Comparison of ENCODE assay signal across 14 cellular contexts in genomic region chr11:114080769-114081168, GRCh38. TPM values are rescaled to one million over a fixed set of nuclear protein-coding genes. Genes with fewer than 3 reads are reported as not detected.
A peak's percentile ranks its signal among the peaks of the same experiment; 100 is the strongest.
DNase-seq lines count a peak whose midpoint lies in the region; ATAC-seq and TF ChIP-seq lines count a peak whose summit lies in the region.
"Had no signal": no experiment of that assay in that cellular context is flagged by ENCODE, and none has a peak within 500 bp of the region (broad histone marks: within the 10 kb centered on the region; RNA-seq: fewer than 3 reads in every experiment).

No MANE protein-coding gene starts in this region.

- H3K27me3 ChIP-seq in heart left ventricle, result no peaks in the 10 kb centered on the region
- no peaks in the 10 kb centered on the region for H3K27me3 ChIP-seq in aorta (ENCODE audit: control insufficient read depth in 1 of 2, insufficient read depth in 2 of 2, low read length in 1 of 2)
- peaks cover 96% of the 10 kb centered on the region for H3K27me3 ChIP-seq in PC-9 (ENCODE audit: insufficient read depth, low read depth)

- CTCF ChIA-PET in PC-9 (lab: Charles Lee), result no interaction called here

- TF ChIP-seq CTCF in heart left ventricle (IDR thresholded peaks at IDR 0.05) (no peak), nephron progenitor cell (IDR thresholded peaks at IDR 0.05) (no peak), PC-9 (conservative IDR thresholded peaks at IDR 0.05) (no peak)

- no TSS peak for BruUV-seq in PC-9 (replicated peaks; lab: Mats Ljungman, UMichigan)

- 67 to 77% (median 74%) methylated on average over 3 of the region's 3 CpGs for WGBS in heart left ventricle, 4 donors
- 67 to 71% methylated on average over 3 of the region's 3 CpGs for WGBS in aorta, 2 donors

- no peak for TF ChIP-seq POLR2A in heart left ventricle (IDR thresholded peaks at IDR 0.05)

- no peaks in the 10 kb centered on the region for H3K9me3 ChIP-seq in heart left ventricle
- no peaks in the 10 kb centered on the region for H3K9me3 ChIP-seq in aorta (ENCODE audit: control insufficient read depth, low read length)
- H3K9me3 ChIP-seq in PC-9 (ENCODE audit: insufficient read depth, low read depth), result no peaks in the 10 kb centered on the region

- DNase-seq in heart left ventricle (no peak), Right ventricle myocardium superior (no peak), nephron progenitor cell (no peak), aorta (no peak), NCI-H748 treated with DMSO at 0.1 percent for 48 hours (lab: John Stamatoyannopoulos, UW) (no peak), PC-9 (no peak), GOT3 (lab: John Stamatoyannopoulos, UW) (no peak)
- DNase-seq: activated CD4-positive, alpha-beta T cell treated with anti-CD3 and anti-CD28 coated beads, Interleukin-2, amount 50 U/mL, for 4 hours; DND-41; effector CD8-positive, alpha-beta T cell had no signal

- ATAC-seq in heart left ventricle, result no peak
- no peak for ATAC-seq in Right ventricle myocardium superior (ENCODE audit: poor library complexity)
- no peak for ATAC-seq in aorta (ENCODE audit: low FRiP score)

- H3K9me2 ChIP-seq in PC-9 (ENCODE audit: insufficient read depth), result no peaks in the 10 kb centered on the region

- no peaks in the 10 kb centered on the region for H3F3A ChIP-seq in PC-9 (ENCODE audit: insufficient read depth, low read depth)

- H3K36me3 ChIP-seq in heart left ventricle, result peaks cover 0 to 30% (median 10%) of the 10 kb centered on the region in 9 donors
- H3K36me3 ChIP-seq in aorta (ENCODE audit: control insufficient read depth in 1 of 2, insufficient read depth in 2 of 2, low read length in 1 of 2), result peaks cover 2 to 5% of the 10 kb centered on the region in 2 donors
- no peaks in the 10 kb centered on the region for H3K36me3 ChIP-seq in PC-9 (ENCODE audit: low read depth)

- no peaks in the 10 kb centered on the region for H3K79me2 ChIP-seq in PC-9 (ENCODE audit: low read depth)

- H3K27me3 Mint-ChIP-seq in dendritic cell treated with granulocyte-macrophage colony-stimulating factor and Interleukin-4, amounts not matched to agents 40 ng/mL and 50 ng/mL, for 4 days, result peaks cover 78% of the 10 kb centered on the region
- peaks cover 3% of the 10 kb centered on the region for H3K27me3 Mint-ChIP-seq in nephron progenitor cell (ENCODE audit: low read depth, poor library complexity)

- peaks cover 77% of the 10 kb centered on the region for H3K4me1 Mint-ChIP-seq in dendritic cell treated with granulocyte-macrophage colony-stimulating factor and Interleukin-4, amounts not matched to agents 40 ng/mL and 50 ng/mL, for 4 days (ENCODE audit: low read depth)
- peaks cover 100% of the 10 kb centered on the region for H3K4me1 Mint-ChIP-seq in nephron progenitor cell

- POLR2A ChIA-PET in PC-9 (lab: Charles Lee; ENCODE audit: unreplicated experiment), result no interaction called here

- H4K20me1 ChIP-seq in PC-9 (ENCODE audit: insufficient read depth), result no peaks in the 10 kb centered on the region

- H3K27ac ChIP-seq in heart left ventricle (peak overlapping the region; percentile 71 to 90 (median 80)), aorta (ENCODE audit: low read depth in 1 of 2, low read length in 2 of 2) (peak overlapping the region; percentile 86 to 89), PC-9 (no peak overlapping the region)

- H2AFZ ChIP-seq in PC-9, result no peak overlapping the region

- peak overlapping the region; percentile 21 for H3K27ac Mint-ChIP-seq in dendritic cell treated with granulocyte-macrophage colony-stimulating factor and Interleukin-4, amounts not matched to agents 40 ng/mL and 50 ng/mL, for 4 days
- H3K27ac Mint-ChIP-seq in nephron progenitor cell, result peak overlapping the region; percentile 92
- H3K27ac Mint-ChIP-seq: activated naive CD8-positive, alpha-beta T cell; memory B cell had no signal

- H3K36me3 Mint-ChIP-seq in dendritic cell treated with granulocyte-macrophage colony-stimulating factor and Interleukin-4, amounts not matched to agents 40 ng/mL and 50 ng/mL, for 4 days (ENCODE audit: low read depth), result no peaks in the 10 kb centered on the region
- H3K36me3 Mint-ChIP-seq in nephron progenitor cell (ENCODE audit: low read depth), result no peaks in the 10 kb centered on the region
- H3K36me3 Mint-ChIP-seq: activated naive CD8-positive, alpha-beta T cell; memory B cell had no signal

- no peak overlapping the region for H3K4me3 Mint-ChIP-seq in dendritic cell treated with granulocyte-macrophage colony-stimulating factor and Interleukin-4, amounts not matched to agents 40 ng/mL and 50 ng/mL, for 4 days
- no peak overlapping the region for H3K4me3 Mint-ChIP-seq in nephron progenitor cell
- H3K4me3 Mint-ChIP-seq: activated naive CD8-positive, alpha-beta T cell; memory B cell had no signal

- no peaks in the 10 kb centered on the region for H3K9me3 Mint-ChIP-seq in dendritic cell treated with granulocyte-macrophage colony-stimulating factor and Interleukin-4, amounts not matched to agents 40 ng/mL and 50 ng/mL, for 4 days
- no peaks in the 10 kb centered on the region for H3K9me3 Mint-ChIP-seq in nephron progenitor cell
- H3K9me3 Mint-ChIP-seq: memory B cell had no signal

- H3K4me3 ChIP-seq in heart left ventricle (no peak overlapping the region), aorta (ENCODE audit: low read length in 2 of 2) (no peak overlapping the region), PC-9 (no peak overlapping the region)

- no peak overlapping the region for H3K4me2 ChIP-seq in PC-9

- H3K4me1 ChIP-seq in heart left ventricle, result peaks cover 31 to 100% (median 97%) of the 10 kb centered on the region in 12 donors
- peaks cover 7 to 38% of the 10 kb centered on the region in 2 donors for H3K4me1 ChIP-seq in aorta (ENCODE audit: control insufficient read depth in 1 of 2, insufficient read depth in 2 of 2, low read length in 2 of 2)
- H3K4me1 ChIP-seq in PC-9 (replicated peaks; ENCODE audit: insufficient read depth), result no peaks in the 10 kb centered on the region

- intact Hi-C loops in heart left ventricle (cut with DNase I), result loop anchor here in 3 of 10 donors (5.0 to 10.0 kb wide), 4 partner anchors 42 to 92 kb away; no protein-coding TSS in a partner anchor
- intact Hi-C loops in Right ventricle myocardium superior (cut with DNase I), result no loop called here
- intact Hi-C loops in dendritic cell treated with granulocyte-macrophage colony-stimulating factor and Interleukin-4, amounts not matched to agents 40 ng/mL and 50 ng/mL, for 4 days (cut with micrococcal nuclease), result loop anchor here (5.0 kb wide), 1 partner anchor 82 kb away; no protein-coding TSS in a partner anchor
- intact Hi-C loops in aorta (cut with DNase I), result loop anchor here (5.0 kb wide), 3 partner anchors 52 to 97 kb away; no protein-coding TSS in a partner anchor
- intact Hi-C loops in PC-9 (cut with micrococcal nuclease; ENCODE audit: unreplicated experiment), result no loop called here

RNA-seq across cellular contexts. Expression of gene ZBTB16, which starts 21.3 kb away (rescaled TPM):
- total RNA-seq in heart left ventricle (100 to 1,000 TPM in 2 of 9 donors, 10 to 100 TPM in 7; 15.3 to 130 (median 62.8) TPM), Right ventricle myocardium superior (64.8 TPM), aorta (100 to 1,000 TPM in 1 of 2 donors, 10 to 100 TPM in 1; 54.5 to 283 TPM), PC-9 (2021) (0.25 and 0.44 TPM in 2 replicates)
- polyA plus RNA-seq in heart left ventricle (10 to 100 TPM; 44.0 to 86.1 TPM), aorta (10 to 100 TPM; 32.9 to 94.5 TPM)
- total RNA-seq: OCI-LY7 had no signal

Comparison
In these comparisons a context has a peak if more than half of its experiments do, and no peak if none do; other contexts are left out.
1. RNA of gene ZBTB16, which starts 21.3 kb away (total RNA-seq): 54.5 to 283 TPM in aorta, 64.8 TPM in Right ventricle myocardium superior (single experiment) and 15.3 to 130 TPM in heart left ventricle; 0.25 to 0.44 TPM in PC-9; every median in the first group is over 10 times any median in the second.
2. intact Hi-C loops: an anchor here in dendritic cell treated with granulocyte-macrophage colony-stimulating factor and Interleukin-4, amounts not matched to agents 40 ng/mL and 50 ng/mL, for 4 days (5.0 kb wide) and aorta (5.0 kb wide); none called in Right ventricle myocardium superior and PC-9.